Comparison of ENCODE assay signal across 8 cellular contexts in the genomic region with DNA sequence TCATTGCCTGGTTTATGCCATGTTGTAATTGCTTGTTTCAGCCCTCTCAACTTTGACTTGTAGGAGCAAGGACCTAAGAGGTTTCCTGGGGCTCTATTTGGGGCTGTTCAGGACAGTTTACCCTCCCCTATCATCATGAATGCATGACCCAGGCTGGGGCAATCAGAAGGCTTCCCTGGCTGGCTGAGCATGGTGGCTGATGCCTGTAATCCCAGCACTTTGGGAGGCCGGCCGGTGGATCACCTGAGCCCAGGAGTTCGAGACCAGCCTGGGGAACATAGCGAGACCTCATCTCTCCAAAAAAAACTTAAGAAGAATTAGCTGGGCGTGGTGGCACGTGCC. TPM values are rescaled to one million over a fixed set of nuclear protein-coding genes. Genes with fewer than 3 reads are reported as not detected.
DNase-seq lines count a peak whose midpoint lies in the region; ATAC-seq, FAIRE-seq and TF ChIP-seq lines count a peak whose summit lies in the region.

No MANE protein-coding gene starts in this region.

- CTCF ChIA-PET in endothelial cell of umbilical vein (lab: Charles Lee), result interaction anchor here (0.6 to 10.9 kb wide), 54 partner anchors 9 to 218 kb away, joined by 3 to 401 read pairs (median 5); a partner anchor contains a TSS

- no peaks in the 10 kb centered on the region for H3K9me1 ChIP-seq in endothelial cell of umbilical vein (replicated peaks; ENCODE audit: control insufficient read depth, extremely low read depth, insufficient read depth, low read length)

- ATAC-seq in GM18858 (IDR thresholded peaks at IDR 0.05; ENCODE audit: unreplicated experiment) (no peak), GM18517 (IDR thresholded peaks at IDR 0.05; ENCODE audit: unreplicated experiment) (no peak)

- POLR2A ChIA-PET in endothelial cell of umbilical vein (lab: Charles Lee), result interaction anchor here (0.6 to 6.2 kb wide), 7 partner anchors 11 to 57 kb away, joined by 3 to 103 read pairs (median 6); a partner anchor contains a TSS

- BruUV-seq in endothelial cell of umbilical vein (replicated peaks; lab: Mats Ljungman, UMichigan), result no TSS peak

- H3K4me3 ChIP-seq in BLaER1, result peak overlapping the region; percentile 50
- peak overlapping the region; percentile 27 for H3K4me3 ChIP-seq in NB4 (ENCODE audit: low read depth, low read length)
- H3K4me3 ChIP-seq in endothelial cell of umbilical vein (replicated peaks in 1 of 3; ENCODE audit: insufficient read depth in 1 of 3, low read depth in 1 of 3, low read length in 3 of 3), result no peak overlapping the region
- no peak overlapping the region for H3K4me3 ChIP-seq in neutrophil (ENCODE audit: low read depth in 1 of 2, low read length in 1 of 2)

- no peak for FAIRE-seq in endothelial cell of umbilical vein (lab: Jason Lieb, UNC)

- H4K20me1 ChIP-seq in BLaER1 (no peaks in the 10 kb centered on the region), endothelial cell of umbilical vein (replicated peaks; ENCODE audit: control insufficient read depth, extremely low read depth, insufficient read depth, low read length) (no peaks in the 10 kb centered on the region)

- DNase-seq in NB4 (ENCODE audit: low read depth) (no peak), endothelial cell of umbilical vein (ENCODE audit: low read depth, low spot score) (no peak), SK-N-DZ (ENCODE audit: low spot score) (no peak), iPS-NIHi11 (ENCODE audit: low spot score) (no peak)

- H3K4me2 ChIP-seq in BLaER1, result peak overlapping the region; percentile 84
- H3K4me2 ChIP-seq in endothelial cell of umbilical vein (ENCODE audit: insufficient read depth, low read length), result peak overlapping the region; percentile 66

- H2AFZ ChIP-seq in endothelial cell of umbilical vein (ENCODE audit: low read depth, low read length), result peak overlapping the region; percentile 97

- H3K9me3 ChIP-seq in BLaER1, result no peaks in the 10 kb centered on the region
- H3K9me3 ChIP-seq in endothelial cell of umbilical vein (replicated peaks; ENCODE audit: control insufficient read depth, insufficient read depth, low read length), result no peaks in the 10 kb centered on the region
- H3K9me3 ChIP-seq in neutrophil, result no peaks in the 10 kb centered on the region

- H3K27ac ChIP-seq in BLaER1 (0 out of 2 replicates have a peak overlapping the region, but pooled peaks have one; percentile 49), endothelial cell of umbilical vein (ENCODE audit: insufficient read depth, low read depth, low read length) (no peak overlapping the region), neutrophil (peak overlapping the region; percentile 58)

- intact Hi-C loops in endothelial cell of umbilical vein (cut with micrococcal nuclease), result loop anchor here (10.0 kb wide), 1 partner anchor 214 kb away; no protein-coding TSS in a partner anchor

- no peak for TF ChIP-seq CTCF in NB4 (IDR thresholded peaks at IDR 0.05; ENCODE audit: low read depth, low read length)
- TF ChIP-seq CTCF in endothelial cell of umbilical vein (IDR thresholded peaks at IDR 0.05; ENCODE audit: extremely low read depth in 1 of 2, insufficient read depth in 1 of 2, low read depth in 1 of 2, low read length in 2 of 2), result no peak
- no peak for TF ChIP-seq CTCF in neutrophil (IDR thresholded peaks at IDR 0.05)

- dilution Hi-C loops in endothelial cell of umbilical vein (cut with MboI; ENCODE audit: extremely low pct_ligation_motif_present, low sequenced_read_pairs), result no loop called here

- no peaks in the 10 kb centered on the region for H3K36me3 ChIP-seq in BLaER1
- no peaks in the 10 kb centered on the region for H3K36me3 ChIP-seq in endothelial cell of umbilical vein (ENCODE audit: control insufficient read depth in 2 of 2, extremely low read depth in 1 of 2, insufficient read depth in 2 of 2, low read length in 2 of 2)
- no peaks in the 10 kb centered on the region for H3K36me3 ChIP-seq in neutrophil

- H3K9ac ChIP-seq in BLaER1 (no peak overlapping the region), endothelial cell of umbilical vein (replicated peaks; ENCODE audit: extremely low read depth, insufficient read depth, low read length) (no peak overlapping the region)

- H3K79me2 ChIP-seq in endothelial cell of umbilical vein (ENCODE audit: control insufficient read depth, insufficient read depth, low read length), result no peaks in the 10 kb centered on the region

- H3K4me1 ChIP-seq in BLaER1, result peaks cover 19% of the 10 kb centered on the region
- H3K4me1 ChIP-seq in endothelial cell of umbilical vein (ENCODE audit: control insufficient read depth, extremely low read depth, insufficient read depth, low read length), result peaks cover 5% of the 10 kb centered on the region
- peaks cover 5 to 9% of the 10 kb centered on the region in 2 experiments for H3K4me1 ChIP-seq in neutrophil (ENCODE audit: control insufficient read depth in 1 of 2, insufficient read depth in 1 of 2, low read depth in 1 of 2, low read length in 1 of 2)

- H3K27me3 ChIP-seq in BLaER1 (no peaks in the 10 kb centered on the region), endothelial cell of umbilical vein (ENCODE audit: control insufficient read depth in 2 of 2, insufficient read depth in 2 of 2, low read length in 2 of 2) (peaks cover 0 to 2% of the 10 kb centered on the region in 2 experiments), neutrophil (no peaks in the 10 kb centered on the region)

- TF ChIP-seq POLR2A in NB4 (IDR thresholded peaks at IDR 0.05; ENCODE audit: extremely low read depth, insufficient read length) (no peak), endothelial cell of umbilical vein (IDR thresholded peaks at IDR 0.05; ENCODE audit: low read depth, low read length) (no peak)

TF ChIP-seq in endothelial cell of umbilical vein, 7 proteins besides CTCF, POLR2A, EP300 and RAD21 (continues in another document):
- TF ChIP-seq JUN (IDR thresholded peaks at IDR 0.05; ENCODE audit: borderline replicate concordance, insufficient read depth, insufficient read length, low read depth), result no peak

RNA-seq across cellular contexts. Expression of a gene that starts 6.1 kb away (rescaled TPM):
- total RNA-seq in endothelial cell of umbilical vein, result 103 and 118 TPM in 2 replicates
- polyA plus RNA-seq in endothelial cell of umbilical vein, result 105 and 119 TPM in 2 replicates
- 78.6 and 101 TPM in 2 replicates for polyA plus RNA-seq in endothelial cell of umbilical vein (2011; cell fraction: cytosol; rRNA removed)
- 33.1 and 38.8 TPM in 2 replicates for polyA plus RNA-seq in endothelial cell of umbilical vein (2011; cell fraction: nucleus; rRNA removed)
- 75.9 and 93.7 TPM in 2 replicates for polyA plus RNA-seq in endothelial cell of umbilical vein (2012)
- 32.9 and 37.8 TPM in 2 replicates for polyA minus RNA-seq in endothelial cell of umbilical vein
- 84.7 TPM for polyA minus RNA-seq in endothelial cell of umbilical vein (2011; cell fraction: cytosol; rRNA and poly(A)+ RNA removed)
- polyA minus RNA-seq in endothelial cell of umbilical vein (2011; cell fraction: nucleus; rRNA and poly(A)+ RNA removed), result 5.8 and 7.3 TPM in 2 replicates
- polyA plus RNA-seq in SK-N-DZ (2014; cell fraction: cytosol; rRNA removed), result 531 and 764 TPM in 2 replicates
- polyA plus RNA-seq in SK-N-DZ (2014; cell fraction: nucleus; rRNA removed), result 542 and 583 TPM in 2 replicates

RNA-seq across cellular contexts. Expression of a gene that starts 11.4 kb away (rescaled TPM):
- total RNA-seq in endothelial cell of umbilical vein, result 27.2 and 30.5 TPM in 2 replicates
- 9.9 and 13.2 TPM in 2 replicates for polyA plus RNA-seq in endothelial cell of umbilical vein
- polyA plus RNA-seq in endothelial cell of umbilical vein (2011; cell fraction: cytosol; rRNA removed), result 9.3 and 10.7 TPM in 2 replicates
- polyA plus RNA-seq in endothelial cell of umbilical vein (2011; cell fraction: nucleus; rRNA removed), result 19.9 and 23.0 TPM in 2 replicates
- 9.4 and 9.8 TPM in 2 replicates for polyA plus RNA-seq in endothelial cell of umbilical vein (2012)
- polyA minus RNA-seq in endothelial cell of umbilical vein, result 37.1 and 47.2 TPM in 2 replicates
- 5.9 TPM for polyA minus RNA-seq in endothelial cell of umbilical vein (2011; cell fraction: cytosol; rRNA and poly(A)+ RNA removed)
- 8.6 TPM in 2 replicates for polyA minus RNA-seq in endothelial cell of umbilical vein (2011; cell fraction: nucleus; rRNA and poly(A)+ RNA removed)
- polyA plus RNA-seq in SK-N-DZ (2014; cell fraction: cytosol; rRNA removed), result 0.05 and 0.13 TPM in 2 replicates
- not detected in 2 replicates for polyA plus RNA-seq in SK-N-DZ (2014; cell fraction: nucleus; rRNA removed)

RNA-seq across cellular contexts. Expression of a gene that starts 47.6 kb away (rescaled TPM):
- total RNA-seq in endothelial cell of umbilical vein, result 130 and 137 TPM in 2 replicates
- 91.4 and 134 TPM in 2 replicates for polyA plus RNA-seq in endothelial cell of umbilical vein
- polyA plus RNA-seq in endothelial cell of umbilical vein (2011; cell fraction: cytosol; rRNA removed), result 58.3 and 136 TPM in 2 replicates
- polyA plus RNA-seq in endothelial cell of umbilical vein (2011; cell fraction: nucleus; rRNA removed), result 50.7 and 62.6 TPM in 2 replicates
- polyA plus RNA-seq in endothelial cell of umbilical vein (2012), result 30.6 and 63.7 TPM in 2 replicates
- polyA minus RNA-seq in endothelial cell of umbilical vein, result 77.5 and 83.7 TPM in 2 replicates
- 217 TPM for polyA minus RNA-seq in endothelial cell of umbilical vein (2011; cell fraction: cytosol; rRNA and poly(A)+ RNA removed)
- 49.7 and 109 TPM in 2 replicates for polyA minus RNA-seq in endothelial cell of umbilical vein (2011; cell fraction: nucleus; rRNA and poly(A)+ RNA removed)
- 80.4 and 92.1 TPM in 2 replicates for polyA plus RNA-seq in SK-N-DZ (2014; cell fraction: cytosol; rRNA removed)
- polyA plus RNA-seq in SK-N-DZ (2014; cell fraction: nucleus; rRNA removed), result 28.1 and 57.8 TPM in 2 replicates

RNA-seq across cellular contexts. Expression of a gene that starts 54.8 kb away (rescaled TPM):
- total RNA-seq in endothelial cell of umbilical vein, result 2.2 and 3.0 TPM in 2 replicates
- 1.5 and 2.1 TPM in 2 replicates for polyA plus RNA-seq in endothelial cell of umbilical vein
- polyA plus RNA-seq in endothelial cell of umbilical vein (2011; cell fraction: cytosol; rRNA removed), result 0.31 and 0.68 TPM in 2 replicates
- 5.8 and 9.5 TPM in 2 replicates for polyA plus RNA-seq in endothelial cell of umbilical vein (2011; cell fraction: nucleus; rRNA removed)
- 0.27 and 0.31 TPM in 2 replicates for polyA plus RNA-seq in endothelial cell of umbilical vein (2012)
- polyA minus RNA-seq in endothelial cell of umbilical vein, result 2.5 and 3.3 TPM in 2 replicates
- 0.20 TPM for polyA minus RNA-seq in endothelial cell of umbilical vein (2011; cell fraction: cytosol; rRNA and poly(A)+ RNA removed)
- polyA minus RNA-seq in endothelial cell of umbilical vein (2011; cell fraction: nucleus; rRNA and poly(A)+ RNA removed), result 4.6 and 5.6 TPM in 2 replicates
- 0.29 TPM in 1 of 2 replicates, not detected in the other for polyA plus RNA-seq in SK-N-DZ (2014; cell fraction: cytosol; rRNA removed)
- 0.04 and 1.1 TPM in 2 replicates for polyA plus RNA-seq in SK-N-DZ (2014; cell fraction: nucleus; rRNA removed)

RNA-seq across cellular contexts. Expression of a gene that starts 57.0 kb away (rescaled TPM):
- 140 and 165 TPM in 2 replicates for total RNA-seq in endothelial cell of umbilical vein
- polyA plus RNA-seq in endothelial cell of umbilical vein, result 206 and 343 TPM in 2 replicates
- polyA plus RNA-seq in endothelial cell of umbilical vein (2011; cell fraction: cytosol; rRNA removed), result 74.9 and 137 TPM in 2 replicates
- polyA plus RNA-seq in endothelial cell of umbilical vein (2011; cell fraction: nucleus; rRNA removed), result 58.6 and 63.6 TPM in 2 replicates
- 252 and 264 TPM in 2 replicates for polyA plus RNA-seq in endothelial cell of umbilical vein (2012)
- polyA minus RNA-seq in endothelial cell of umbilical vein, result 30.7 and 37.6 TPM in 2 replicates
- 27.1 TPM for polyA minus RNA-seq in endothelial cell of umbilical vein (2011; cell fraction: cytosol; rRNA and poly(A)+ RNA removed)
- polyA minus RNA-seq in endothelial cell of umbilical vein (2011; cell fraction: nucleus; rRNA and poly(A)+ RNA removed), result 12.8 and 28.4 TPM in 2 replicates
- polyA plus RNA-seq in SK-N-DZ (2014; cell fraction: cytosol; rRNA removed), result 0.28 TPM in 1 of 2 replicates, not detected in the other
- not detected in 2 replicates for polyA plus RNA-seq in SK-N-DZ (2014; cell fraction: nucleus; rRNA removed)

Comparison
In these comparisons a context has a peak if more than half of its experiments do, and no peak if none do; other contexts are left out.
1. H3K4me3 ChIP-seq: peak in BLaER1 (single experiment) and NB4 (single experiment); none in endothelial cell of umbilical vein (0 of 3) and neutrophil (0 of 2).